ENCODE assay signal across 11 cellular contexts in genomic region chr12:55933799-55934174, GRCh38. TPM values are rescaled to one million over a fixed set of nuclear protein-coding genes. Genes with fewer than 3 reads are reported as not detected.
DNase-seq lines count a peak whose midpoint lies in the region; ATAC-seq, FAIRE-seq and TF ChIP-seq lines count a peak whose summit lies in the region.
"Had no signal": no experiment of that assay in that cellular context is flagged by ENCODE, and none has a peak within 500 bp of the region (broad histone marks: within the 10 kb centered on the region; RNA-seq: fewer than 3 reads in every experiment).

No MANE protein-coding gene starts in this region.

- peak overlapping the region; percentile 99 for H3K4me3 Mint-ChIP-seq in CD8-positive, alpha-beta T cell
- H3K4me3 Mint-ChIP-seq in IgD-negative memory B cell (peak overlapping the region; percentile 13 to 47 (median 45)), astrocyte (ENCODE audit: unreplicated experiment) (peak overlapping the region; percentile 94), neural crest cell (peak overlapping the region; percentile 44)

- peaks cover 57% of the 10 kb centered on the region for H3K36me3 ChIP-seq in CD8-positive, alpha-beta T cell (ENCODE audit: insufficient read depth, low read length)
- no peaks in the 10 kb centered on the region for H3K36me3 ChIP-seq in astrocyte (ENCODE audit: insufficient read depth, low read length)
- H3K36me3 ChIP-seq: MG63 had no signal

- peaks cover 77% of the 10 kb centered on the region for H3K4me1 Mint-ChIP-seq in CD8-positive, alpha-beta T cell (ENCODE audit: low read depth)
- H3K4me1 Mint-ChIP-seq in IgD-negative memory B cell = peaks cover 38 to 42% (median 41%) of the 10 kb centered on the region in 3 donors
- peaks cover 59% of the 10 kb centered on the region for H3K4me1 Mint-ChIP-seq in astrocyte (ENCODE audit: low read depth, unreplicated experiment)
- peaks cover 31% of the 10 kb centered on the region for H3K4me1 Mint-ChIP-seq in neural crest cell

- no peak overlapping the region for H2AFZ ChIP-seq in astrocyte (ENCODE audit: low read depth, low read length)

- peak overlapping the region; percentile 65 for H3K27ac ChIP-seq in CD8-positive, alpha-beta T cell (ENCODE audit: low read depth, low read length)
- no peak overlapping the region for H3K27ac ChIP-seq in astrocyte (ENCODE audit: low read depth, low read length)

- POLR2A ChIA-PET in CD8-positive, alpha-beta T cell (lab: Charles Lee) = interaction anchor here (0.5 to 7.4 kb wide), 12 partner anchors 8 to 182 kb away, joined by 3 to 44 read pairs (median 7); partner anchors contain the start of genes DNAJC14, ORMDL2, RAB5B and SARNP

- no peak for TF ChIP-seq CTCF in CD8-positive, alpha-beta T cell (IDR thresholded peaks at IDR 0.05)
- no peak for TF ChIP-seq CTCF in astrocyte (IDR thresholded peaks at IDR 0.05; ENCODE audit: insufficient read depth, low read depth, low read length)
- no peak for TF ChIP-seq CTCF in neural crest cell (conservative IDR thresholded peaks at IDR 0.05)

- peaks cover 74% of the 10 kb centered on the region for H3K4me1 ChIP-seq in CD8-positive, alpha-beta T cell (ENCODE audit: insufficient read depth, low read length)
- H3K4me1 ChIP-seq in astrocyte (ENCODE audit: insufficient read depth, low read length) = peaks cover 39% of the 10 kb centered on the region

- H3K9ac ChIP-seq in astrocyte (ENCODE audit: low read length) = no peak overlapping the region

- H3K9me3 Mint-ChIP-seq in CD8-positive, alpha-beta T cell = no peaks in the 10 kb centered on the region
- no peaks in the 10 kb centered on the region for H3K9me3 Mint-ChIP-seq in IgD-negative memory B cell
- H3K9me3 Mint-ChIP-seq in astrocyte (ENCODE audit: unreplicated experiment) = no peaks in the 10 kb centered on the region
- H3K9me3 Mint-ChIP-seq in neural crest cell = no peaks in the 10 kb centered on the region

- H3K79me2 ChIP-seq in astrocyte (ENCODE audit: insufficient read depth, low read length) = peaks cover 8% of the 10 kb centered on the region

- peak overlapping the region; percentile 95 for H3K27ac Mint-ChIP-seq in CD8-positive, alpha-beta T cell
- peak overlapping the region; percentile 29 to 85 (median 59) for H3K27ac Mint-ChIP-seq in IgD-negative memory B cell
- H3K27ac Mint-ChIP-seq in astrocyte (ENCODE audit: unreplicated experiment) = no peak overlapping the region
- H3K27ac Mint-ChIP-seq in neural crest cell (ENCODE audit: unreplicated experiment) = no peak overlapping the region

- H3K36me3 Mint-ChIP-seq in CD8-positive, alpha-beta T cell = peaks cover 78% of the 10 kb centered on the region
- H3K36me3 Mint-ChIP-seq in IgD-negative memory B cell (no peaks in the 10 kb centered on the region), astrocyte (ENCODE audit: low read depth, unreplicated experiment) (peaks cover 18% of the 10 kb centered on the region), neural crest cell (ENCODE audit: low read depth) (no peaks in the 10 kb centered on the region)

- H3K9me3 ChIP-seq in CD8-positive, alpha-beta T cell (ENCODE audit: low read length) = no peaks in the 10 kb centered on the region
- H3K9me3 ChIP-seq in astrocyte (ENCODE audit: insufficient read depth, low read depth, low read length) = no peaks in the 10 kb centered on the region
- H3K9me3 ChIP-seq: MG63 had no signal

- intact Hi-C loops in CD8-positive, alpha-beta T cell (cut with DNase I, micrococcal nuclease) = no loop called here
- intact Hi-C loops in head of caudate nucleus (cut with DNase I) = no loop called here

- no peaks in the 10 kb centered on the region for H3K27me3 Mint-ChIP-seq in CD8-positive, alpha-beta T cell (ENCODE audit: low read depth)
- H3K27me3 Mint-ChIP-seq in IgD-negative memory B cell = no peaks in the 10 kb centered on the region
- H3K27me3 Mint-ChIP-seq in astrocyte (ENCODE audit: low read depth, unreplicated experiment) = no peaks in the 10 kb centered on the region
- peaks cover 41% of the 10 kb centered on the region for H3K27me3 Mint-ChIP-seq in neural crest cell (ENCODE audit: low read depth)

- peak overlapping the region; percentile 91 for H3K4me3 ChIP-seq in CD8-positive, alpha-beta T cell (ENCODE audit: low read depth, low read length)
- H3K4me3 ChIP-seq in astrocyte (ENCODE audit: insufficient read depth, low read depth, low read length) = no peak overlapping the region
- H3K4me3 ChIP-seq: MG63 had no signal

- H3K4me2 ChIP-seq in astrocyte (ENCODE audit: low read length) = peak overlapping the region; percentile 92

- no peaks in the 10 kb centered on the region for H3K27me3 ChIP-seq in CD8-positive, alpha-beta T cell (ENCODE audit: insufficient read depth, low read length)
- no peaks in the 10 kb centered on the region for H3K27me3 ChIP-seq in astrocyte (ENCODE audit: insufficient read depth, low read length)
- H3K27me3 ChIP-seq: MG63 had no signal

- no peaks in the 10 kb centered on the region for H4K20me1 ChIP-seq in astrocyte (ENCODE audit: insufficient read depth, low read length)

- DNase-seq in CD8-positive, alpha-beta T cell = no peak
- DNase-seq in astrocyte (ENCODE audit: low read depth) (no peak), neural crest cell (ENCODE audit: low read depth, low spot score) (no peak), head of caudate nucleus (no peak), kidney glomerular epithelial cell (lab: John Stamatoyannopoulos, UW) (no peak)
- DNase-seq: caudate nucleus, T-helper 9 cell had no signal

- ATAC-seq in CD8-positive, alpha-beta T cell = no peak
- no peak for ATAC-seq in GM18858 (IDR thresholded peaks at IDR 0.05; ENCODE audit: unreplicated experiment)

- FAIRE-seq in astrocyte (lab: Jason Lieb, UNC) = no peak
- FAIRE-seq: D721Med had no signal

- CTCF ChIA-PET in CD8-positive, alpha-beta T cell (lab: Charles Lee) = interaction anchor here (0.7 to 4.3 kb wide), 9 partner anchors 9 to 195 kb away, joined by 3 to 19 read pairs (median 3); partner anchors contain the start of genes ORMDL2, RAB5B and SARNP

RNA-seq across cellular contexts. Expression of gene DGKA, which starts 2.8 kb away (rescaled TPM):
- total RNA-seq in CD8-positive, alpha-beta T cell = 100 to 1,000 TPM; 585 to 614 TPM
- polyA plus RNA-seq in IgD-negative memory B cell = 114 TPM
- 108 and 118 TPM in 2 replicates for total RNA-seq in astrocyte
- total RNA-seq in neural crest cell = 17.1 and 18.8 TPM in 2 replicates

RNA-seq across cellular contexts. Expression of gene PYM1, which starts 6.1 kb away (rescaled TPM):
- total RNA-seq in CD8-positive, alpha-beta T cell = 10 to 100 TPM; 10.1 to 11.5 TPM
- polyA plus RNA-seq in IgD-negative memory B cell = 76.5 TPM
- 31.5 and 33.6 TPM in 2 replicates for total RNA-seq in astrocyte
- 54.0 and 56.8 TPM in 2 replicates for total RNA-seq in neural crest cell

RNA-seq across cellular contexts. Expression of gene PMEL, which starts 32.1 kb away (rescaled TPM):
- not detected for total RNA-seq in CD8-positive, alpha-beta T cell
- 1.1 TPM for polyA plus RNA-seq in IgD-negative memory B cell
- 3.9 and 13.8 TPM in 2 replicates for total RNA-seq in astrocyte
- 36.9 and 39.9 TPM in 2 replicates for total RNA-seq in neural crest cell

RNA-seq across cellular contexts. Expression of gene CDK2, which starts 32.8 kb away (rescaled TPM):
- total RNA-seq in CD8-positive, alpha-beta T cell = 10 to 100 TPM; 12.8 to 13.5 TPM
- 8.9 TPM for polyA plus RNA-seq in IgD-negative memory B cell
- 37.8 and 44.3 TPM in 2 replicates for total RNA-seq in astrocyte
- 125 TPM in 2 replicates for total RNA-seq in neural crest cell

RNA-seq across cellular contexts. Expression of gene RAB5B, which starts 40.1 kb away (rescaled TPM):
- 10 to 100 TPM; 16.1 to 16.8 TPM for total RNA-seq in CD8-positive, alpha-beta T cell
- polyA plus RNA-seq in IgD-negative memory B cell = 54.7 TPM
- 110 and 127 TPM in 2 replicates for total RNA-seq in astrocyte
- 86.5 and 97.3 TPM in 2 replicates for total RNA-seq in neural crest cell

Comparison
In these comparisons a context has a peak if more than half of its experiments do, and no peak if none do; other contexts are left out.
1. H3K27ac Mint-ChIP-seq: peak in CD8-positive, alpha-beta T cell (single experiment) and IgD-negative memory B cell (3 of 3); none in astrocyte (single experiment) and neural crest cell (single experiment).
2. H3K4me3 Mint-ChIP-seq: peak in every context shown above with its lines; median percentile 99 in CD8-positive, alpha-beta T cell; 94 in astrocyte; 45 in IgD-negative memory B cell; 44 in neural crest cell.